In the genomic region with DNA sequence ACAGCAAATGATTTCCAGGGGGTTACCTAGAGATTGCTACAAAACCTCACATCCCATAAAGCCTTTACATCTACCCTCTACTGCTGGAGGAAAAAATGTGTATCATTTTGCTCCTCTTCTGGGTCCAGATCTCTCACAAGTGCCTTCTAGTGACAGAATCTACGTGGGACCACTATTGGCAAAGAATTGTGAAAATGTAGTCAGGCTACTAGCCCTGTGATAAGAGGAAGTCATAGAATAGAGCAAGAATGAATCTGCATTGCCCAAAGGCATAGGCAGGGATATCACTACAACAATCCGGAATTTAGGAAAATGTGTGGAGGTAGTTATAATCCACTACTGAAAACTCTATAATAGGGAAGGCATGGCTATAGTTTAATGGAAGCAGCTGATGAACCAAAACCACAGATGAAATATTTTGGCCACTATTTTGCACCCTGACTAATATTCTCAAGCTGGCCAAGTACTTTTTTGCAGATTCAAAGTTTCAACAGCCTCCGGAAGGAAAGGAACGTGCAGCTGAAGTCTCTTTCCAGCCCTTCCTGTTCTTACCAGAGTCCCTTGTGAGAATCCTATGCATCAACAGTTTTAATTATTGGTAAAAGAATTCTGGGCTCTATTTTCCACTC, we compare ENCODE assay signal across 21 cellular contexts.
DNase-seq lines count a peak whose midpoint lies in the region; ATAC-seq, FAIRE-seq and TF ChIP-seq lines count a peak whose summit lies in the region.
"Had no signal": no experiment of that assay in that cellular context is flagged by ENCODE, and none has a peak within 500 bp of the region (broad histone marks: within the 10 kb centered on the region; RNA-seq: fewer than 3 reads in every experiment).

No MANE protein-coding gene starts in this region.

- peak overlapping the region; percentile 7 for H3K27ac ChIP-seq in keratinocyte (ENCODE audit: control insufficient read depth, insufficient read depth, low read length)
- H3K27ac ChIP-seq in left lung: no peak overlapping the region
- H3K27ac ChIP-seq: cardiac muscle cell, dorsolateral prefrontal cortex, neural progenitor cell had no signal

- no peaks in the 10 kb centered on the region for H4K20me1 ChIP-seq in keratinocyte (ENCODE audit: control insufficient read depth, extremely low read depth, insufficient read depth, low read length)

- no peaks in the 10 kb centered on the region for H3K9me1 ChIP-seq in keratinocyte (ENCODE audit: control insufficient read depth, extremely low read depth, insufficient read depth, low read length)

- H3K27me3 ChIP-seq in adipocyte (replicated peaks; ENCODE audit: control insufficient read depth, insufficient read depth, low read length) (no peaks in the 10 kb centered on the region), keratinocyte (ENCODE audit: control insufficient read depth, extremely low read depth, insufficient read depth, low read length) (no peaks in the 10 kb centered on the region), left lung (no peaks in the 10 kb centered on the region)
- H3K27me3 ChIP-seq: cardiac muscle cell, neural progenitor cell had no signal

- H3K4me2 ChIP-seq in keratinocyte (ENCODE audit: control insufficient read depth, extremely low read depth, insufficient read depth, low read depth, low read length): peak overlapping the region; percentile 0
- H3K4me2 ChIP-seq: neural progenitor cell, SK-N-SH had no signal

- H3K4me3 ChIP-seq in adipocyte (ENCODE audit: low read length) (peak overlapping the region; percentile 17), keratinocyte (ENCODE audit: control insufficient read depth in 2 of 3, extremely low read depth in 1 of 3, insufficient read depth in 2 of 3, low read depth in 1 of 3, low read length in 3 of 3) (peak overlapping the region in 1 of 3 experiments; percentile 17), left lung (no peak overlapping the region)
- H3K4me3 ChIP-seq: cardiac muscle cell, dorsolateral prefrontal cortex, GM12878, neural progenitor cell had no signal

- H3K36me3 ChIP-seq in adipocyte (ENCODE audit: control insufficient read depth, insufficient read depth, low read length, severe bottlenecking) (no peaks in the 10 kb centered on the region), keratinocyte (ENCODE audit: control insufficient read depth in 2 of 2, extremely low read depth in 1 of 2, insufficient read depth in 2 of 2, low read length in 2 of 2) (no peaks in the 10 kb centered on the region), left lung (no peaks in the 10 kb centered on the region)
- H3K36me3 ChIP-seq: cardiac muscle cell, neural progenitor cell had no signal

- FAIRE-seq in keratinocyte (lab: Jason Lieb, UNC): peak; percentile 78
- FAIRE-seq: GM12878, islet of Langerhans had no signal

- H3K4me1 ChIP-seq in adipocyte (ENCODE audit: control insufficient read depth, insufficient read depth, low read length) (peaks cover 34% of the 10 kb centered on the region), keratinocyte (ENCODE audit: control insufficient read depth, extremely low read depth, insufficient read depth, low read length) (peaks cover 55% of the 10 kb centered on the region), left lung (no peaks in the 10 kb centered on the region)
- H3K4me1 ChIP-seq: neural progenitor cell had no signal

- no peak for TF ChIP-seq CTCF in AG09319 (IDR thresholded peaks at IDR 0.05; ENCODE audit: low read depth, low read length)
- TF ChIP-seq CTCF in keratinocyte (optimal IDR thresholded peaks at IDR 0.05 in 1 of 3, IDR thresholded peaks at IDR 0.05 in 1 of 3, conservative IDR thresholded peaks at IDR 0.05 in 1 of 3; ENCODE audit: extremely low read depth in 1 of 3, insufficient read depth in 2 of 3, low read length in 3 of 3): no peak
- no peak for TF ChIP-seq CTCF in left lung (IDR thresholded peaks at IDR 0.05)

- intact Hi-C loops in left lung (cut with DNase I): no loop called here

- DNase-seq in AG09319 (ENCODE audit: extremely low read depth, low read depth) (peak; percentile 57), GM04503 (ENCODE audit: low read depth) (peak; percentile 77), adipocyte (ENCODE audit: low read depth) (no peak), keratinocyte (ENCODE audit: low read depth, low spot score) (no peak), T-helper 2 cell (no peak), NCI-H446 (lab: John Stamatoyannopoulos, UW) (no peak), NCI-H524 treated with DMSO at 0.1 percent for 48 hours (lab: John Stamatoyannopoulos, UW) (no peak), left lung (no peak)
- DNase-seq: activated CD4-positive, CD25-positive, alpha-beta regulatory T cell treated with anti-CD3 and anti-CD28 coated beads, Interleukin-2, amount 50 U/mL, for 72 hours; dorsolateral prefrontal cortex; KG1; midbrain; NCI-H1417 treated with DMSO at 0.1 percent for 48 hours; retina; SK-N-SH; stimulated activated naive CD4-positive, alpha-beta T cell treated with Interleukin-2 at 50 U/mL for 16 hours; T1000 had no signal

- ATAC-seq in left lung: no peak
- ATAC-seq: GM12878 had no signal

- no peaks in the 10 kb centered on the region for H3K9me3 ChIP-seq in adipocyte (ENCODE audit: control insufficient read depth, low read length)
- no peaks in the 10 kb centered on the region for H3K9me3 ChIP-seq in keratinocyte (ENCODE audit: control insufficient read depth, low read depth, low read length)
- H3K9me3 ChIP-seq in left lung: no peaks in the 10 kb centered on the region
- H3K9me3 ChIP-seq: SK-N-SH had no signal

- H3K9ac ChIP-seq in adipocyte (ENCODE audit: low read length) (no peak overlapping the region), keratinocyte (ENCODE audit: control insufficient read depth, extremely low read depth, insufficient read depth, low read length) (peak overlapping the region; percentile 8)
- H3K9ac ChIP-seq: neural progenitor cell, SK-N-SH had no signal

- dilution Hi-C loops in keratinocyte (cut with MboI; ENCODE audit: extremely low pct_ligation_motif_present, low sequenced_read_pairs): no loop called here

- H2AFZ ChIP-seq in keratinocyte (ENCODE audit: control insufficient read depth, low read length): no peak overlapping the region
- H2AFZ ChIP-seq: neural progenitor cell had no signal

- H3K79me2 ChIP-seq in keratinocyte (ENCODE audit: control insufficient read depth, insufficient read depth, low read length): no peaks in the 10 kb centered on the region

Comparison
In these comparisons a context has a peak if more than half of its experiments do, and no peak if none do; other contexts are left out.
1. DNase-seq: peak in AG09319 (single experiment) and GM04503 (single experiment); none in adipocyte (single experiment), keratinocyte (single experiment), T-helper 2 cell (0 of 5), NCI-H446 (0 of 2), NCI-H524 treated with DMSO at 0.1 percent for 48 hours (single experiment) and left lung (0 of 2).